ENCODE assay signal across 10 cellular contexts in genomic region chr7:71131753-71132520, GRCh38. TPM values are rescaled to one million over a fixed set of nuclear protein-coding genes. Genes with fewer than 3 reads are reported as not detected.
DNase-seq lines count a peak whose midpoint lies in the region; ATAC-seq and TF ChIP-seq lines count a peak whose summit lies in the region.
"Had no signal": no experiment of that assay in that cellular context is flagged by ENCODE, and none has a peak within 500 bp of the region (broad histone marks: within the 10 kb centered on the region; RNA-seq: fewer than 3 reads in every experiment).

TSS of gene GALNT17 (plus strand) at chr7:71132144.

- H3K36me3 Mint-ChIP-seq in activated CD4-positive, alpha-beta T cell treated with anti-CD3 and anti-CD28 coated beads for 36 hours (ENCODE audit: low read depth): peaks cover 1% of the 10 kb centered on the region

- intact Hi-C loops in ascending aorta (cut with DNase I) (loop anchor here (5.0 to 10.0 kb wide), 3 partner anchors 143 to 600 kb away; no protein-coding TSS in a partner anchor), sciatic nerve (cut with DNase I) (no loop called here)
- intact Hi-C loops in activated CD4-positive, alpha-beta T cell treated with anti-CD3 and anti-CD28 coated beads for 36 hours (cut with DNase I, micrococcal nuclease): no loop called here

- H3K9me3 Mint-ChIP-seq in activated CD4-positive, alpha-beta T cell treated with anti-CD3 and anti-CD28 coated beads for 36 hours (ENCODE audit: low read depth): no peaks in the 10 kb centered on the region

- ATAC-seq in sciatic nerve (peak; percentile 31), HG03280 (IDR thresholded peaks at IDR 0.05; ENCODE audit: unreplicated experiment) (no peak)
- ATAC-seq in activated CD4-positive, alpha-beta T cell treated with anti-CD3 and anti-CD28 coated beads for 36 hours: no peak

- H3K4me3 Mint-ChIP-seq in activated CD4-positive, alpha-beta T cell treated with anti-CD3 and anti-CD28 coated beads for 36 hours: no peak within 1 kb of the TSS

- H3K9ac ChIP-seq in iPS-18a (ENCODE audit: low read length): peak within 1 kb of the TSS; percentile 61

- H3K4me3 ChIP-seq in ascending aorta (peak within 1 kb of the TSS; percentile 77 to 81), iPS-18a (ENCODE audit: low read length) (peak within 1 kb of the TSS; percentile 79)

- H3K27ac Mint-ChIP-seq in activated CD4-positive, alpha-beta T cell treated with anti-CD3 and anti-CD28 coated beads for 36 hours: no peak within 1 kb of the TSS

- H3K9me3 ChIP-seq in ascending aorta (no peaks in the 10 kb centered on the region), iPS-18a (ENCODE audit: control insufficient read depth, low read depth, low read length) (no peaks in the 10 kb centered on the region)

- peaks cover 0 to 3% of the 10 kb centered on the region in 2 donors for H3K4me1 ChIP-seq in ascending aorta
- peaks cover 19% of the 10 kb centered on the region for H3K4me1 ChIP-seq in iPS-18a (ENCODE audit: control insufficient read depth, low read depth, low read length)

- H3K27ac ChIP-seq in ascending aorta (peak within 1 kb of the TSS; percentile 46 to 73), iPS-18a (ENCODE audit: low read length) (no peak within 1 kb of the TSS)

- H3K4me1 Mint-ChIP-seq in activated CD4-positive, alpha-beta T cell treated with anti-CD3 and anti-CD28 coated beads for 36 hours: no peaks in the 10 kb centered on the region

- peaks cover 26% of the 10 kb centered on the region for H3K27me3 Mint-ChIP-seq in activated CD4-positive, alpha-beta T cell treated with anti-CD3 and anti-CD28 coated beads for 36 hours

- H3K27me3 ChIP-seq in ascending aorta: no peaks in the 10 kb centered on the region
- H3K27me3 ChIP-seq in iPS-18a (ENCODE audit: control insufficient read depth, insufficient read depth, low read length): peaks cover 22% of the 10 kb centered on the region

- H3K36me3 ChIP-seq in ascending aorta (no peaks in the 10 kb centered on the region), iPS-18a (ENCODE audit: control insufficient read depth, low read depth, low read length) (no peaks in the 10 kb centered on the region)

- DNase-seq in DMS 273 treated with DMSO at 0.1 percent for 48 hours (lab: John Stamatoyannopoulos, UW): peak; percentile 51
- peak in 1 of 2 donors; percentile 65 for DNase-seq in ascending aorta (ENCODE audit: low spot score in 2 of 2)
- DNase-seq in sciatic nerve (ENCODE audit: low spot score): peak; percentile 63
- no peak for DNase-seq in epidermal melanocyte (ENCODE audit: insufficient read length, low spot score)
- DNase-seq in activated CD4-positive, alpha-beta T cell treated with anti-CD3 and anti-CD28 coated beads for 1 hour: no peak
- DNase-seq in activated CD4-positive, alpha-beta T cell treated with anti-CD3 and anti-CD28 coated beads for 36 hours: no peak
- DNase-seq: DMS53, NCI-H510A had no signal

- POLR2A ChIA-PET in activated CD4-positive, alpha-beta T cell treated with anti-CD3 and anti-CD28 coated beads for 36 hours (lab: Charles Lee): no interaction called here

- no peak for TF ChIP-seq CTCF in ascending aorta (IDR thresholded peaks at IDR 0.05)

- CTCF ChIA-PET in activated CD4-positive, alpha-beta T cell treated with anti-CD3 and anti-CD28 coated beads for 36 hours (lab: Charles Lee): no interaction called here

RNA-seq across cellular contexts. Expression of gene GALNT17, which starts in this region (rescaled TPM):
- 29.8 TPM for total RNA-seq in ascending aorta
- 65.4 TPM for total RNA-seq in sciatic nerve
- not detected for total RNA-seq in activated CD4-positive, alpha-beta T cell treated with anti-CD3 and anti-CD28 coated beads for 36 hours

Comparison
In these comparisons a context has a peak if more than half of its experiments do, and no peak if none do; other contexts are left out.
1. RNA of gene GALNT17 (total RNA-seq): 65.4 TPM in sciatic nerve (single experiment) and 29.8 TPM in ascending aorta (single experiment); not detected in activated CD4-positive, alpha-beta T cell treated with anti-CD3 and anti-CD28 coated beads for 36 hours; every median in the first group is over 10 times any median in the second.
2. DNase-seq: peak in DMS 273 treated with DMSO at 0.1 percent for 48 hours (single experiment) and sciatic nerve (single experiment); none in epidermal melanocyte (single experiment), activated CD4-positive, alpha-beta T cell treated with anti-CD3 and anti-CD28 coated beads for 1 hour (single experiment) and activated CD4-positive, alpha-beta T cell treated with anti-CD3 and anti-CD28 coated beads for 36 hours (single experiment).